Comparison of ENCODE assay signal across 32 cellular contexts in genomic region chr12:20206410-20206809, GRCh38.
"Had no signal": no experiment of that assay in that cellular context is flagged by ENCODE, and none has a peak within 500 bp of the region (broad histone marks: within the 10 kb centered on the region; RNA-seq: fewer than 3 reads in every experiment).

No MANE protein-coding gene starts in this region.

- H3K27me3 ChIP-seq: body of pancreas, cardiac muscle cell, colonic mucosa, gastroesophageal sphincter, ovary, sigmoid colon, upper lobe of left lung, vagina had no signal

- H3K27ac Mint-ChIP-seq: activated CD4-positive, alpha-beta T cell treated with anti-CD3 and anti-CD28 coated beads for 36 hours; activated CD8-positive, alpha-beta memory T cell treated with anti-CD3 and anti-CD28 coated beads, Interleukin-2, amount 10 ng/mL, durations not matched to agents 7 days and 5 days; activated CD8-positive, alpha-beta T cell treated with anti-CD3 and anti-CD28 coated beads, Interleukin-2, amount 10 ng/mL, durations not matched to agents 7 days and 5 days; activated naive CD8-positive, alpha-beta T cell; nephron progenitor cell; stimulated activated memory B cell treated with anti-CD40 and anti-IgM and Interleukin-4, amounts not matched to agents 10 μg/mL and 1 μg/mL and 100 μg/mL, for 72 hours; stimulated activated naive CD8-positive, alpha-beta T cell treated with anti-CD3 and anti-CD28 coated beads, Interleukin-15, amount 100 ng/mL, for 72 hours; T-helper 2 cell treated with Interferon-gamma antibody and Interleukin-4, amounts not matched to agents 5 μg/mL and 100 μg/mL, for 36 hours had no signal

- H3K27me3 Mint-ChIP-seq: activated CD4-positive, alpha-beta T cell treated with anti-CD3 and anti-CD28 coated beads for 36 hours; activated CD8-positive, alpha-beta memory T cell treated with anti-CD3 and anti-CD28 coated beads, Interleukin-2, amount 10 ng/mL, durations not matched to agents 7 days and 5 days; activated naive CD8-positive, alpha-beta T cell; stimulated activated memory B cell treated with anti-CD40 and anti-IgM and Interleukin-4, amounts not matched to agents 10 μg/mL and 1 μg/mL and 100 μg/mL, for 72 hours; stimulated activated naive CD8-positive, alpha-beta T cell treated with anti-CD3 and anti-CD28 coated beads, Interleukin-15, amount 100 ng/mL, for 72 hours had no signal

- H3K4me3 ChIP-seq: body of pancreas, cardiac muscle cell, colonic mucosa, gastroesophageal sphincter, lung, ovary, psoas muscle, sigmoid colon, upper lobe of left lung, vagina had no signal

- H3K27ac ChIP-seq: body of pancreas, cardiac muscle cell, colonic mucosa, gastroesophageal sphincter, ovary, psoas muscle, upper lobe of left lung, vagina had no signal

- H3K36me3 Mint-ChIP-seq: activated CD8-positive, alpha-beta memory T cell treated with anti-CD3 and anti-CD28 coated beads, Interleukin-2, amount 10 ng/mL, durations not matched to agents 7 days and 5 days; activated naive CD8-positive, alpha-beta T cell; stimulated activated memory B cell treated with anti-CD40 and anti-IgM and Interleukin-4, amounts not matched to agents 10 μg/mL and 1 μg/mL and 100 μg/mL, for 72 hours had no signal

- H3K9me3 Mint-ChIP-seq: nephron progenitor cell; T-helper 2 cell treated with Interferon-gamma antibody and Interleukin-4, amounts not matched to agents 5 μg/mL and 100 μg/mL, for 36 hours had no signal

- H3K9me3 ChIP-seq: body of pancreas, colonic mucosa, gastroesophageal sphincter, ovary, psoas muscle, sigmoid colon, upper lobe of left lung, vagina had no signal

- ATAC-seq: activated CD4-positive, alpha-beta T cell treated with anti-CD3 and anti-CD28 coated beads for 36 hours; activated CD8-positive, alpha-beta memory T cell treated with anti-CD3 and anti-CD28 coated beads, Interleukin-2, amount 10 ng/mL, durations not matched to agents 7 days and 5 days; activated CD8-positive, alpha-beta T cell treated with anti-CD3 and anti-CD28 coated beads, Interleukin-2, amount 10 ng/mL, durations not matched to agents 7 days and 5 days; body of pancreas; gastroesophageal sphincter; left lobe of liver; psoas muscle; stimulated activated memory B cell treated with anti-CD40 and anti-IgM and Interleukin-4, amounts not matched to agents 10 μg/mL and 1 μg/mL and 100 μg/mL, for 72 hours; stimulated activated naive CD8-positive, alpha-beta T cell treated with anti-CD3 and anti-CD28 coated beads, Interleukin-15, amount 100 ng/mL, for 72 hours had no signal

- H3K4me1 ChIP-seq: body of pancreas, colonic mucosa, vagina had no signal

- H3K4me3 Mint-ChIP-seq: activated CD4-positive, alpha-beta T cell treated with anti-CD3 and anti-CD28 coated beads for 36 hours; activated CD8-positive, alpha-beta memory T cell treated with anti-CD3 and anti-CD28 coated beads, Interleukin-2, amount 10 ng/mL, durations not matched to agents 7 days and 5 days; activated CD8-positive, alpha-beta T cell treated with anti-CD3 and anti-CD28 coated beads, Interleukin-2, amount 10 ng/mL, durations not matched to agents 7 days and 5 days; activated naive CD8-positive, alpha-beta T cell; nephron progenitor cell; stimulated activated memory B cell treated with anti-CD40 and anti-IgM and Interleukin-4, amounts not matched to agents 10 μg/mL and 1 μg/mL and 100 μg/mL, for 72 hours; stimulated activated naive CD8-positive, alpha-beta T cell treated with anti-CD3 and anti-CD28 coated beads, Interleukin-15, amount 100 ng/mL, for 72 hours; T-helper 2 cell treated with Interferon-gamma antibody and Interleukin-4, amounts not matched to agents 5 μg/mL and 100 μg/mL, for 36 hours had no signal

- DNase-seq: activated CD4-positive, alpha-beta T cell treated with anti-CD3 and anti-CD28 coated beads for 36 hours; activated CD4-positive, CD25-positive, alpha-beta regulatory T cell; activated CD8-positive, alpha-beta memory T cell treated with anti-CD3 and anti-CD28 coated beads, Interleukin-2, amount 10 ng/mL, durations not matched to agents 7 days and 5 days; activated CD8-positive, alpha-beta T cell treated with anti-CD3 and anti-CD28 coated beads, Interleukin-2, amount 10 ng/mL, durations not matched to agents 7 days and 5 days; activated effector memory CD4-positive, alpha-beta T cell treated with Interleukin-2 at 50 U/mL for 16 hours; activated naive CD4-positive, alpha-beta T cell treated with Interleukin-2 at 50 U/mL for 16 hours; aorta; body of pancreas; cerebellar nuclear complex; colonic mucosa; effector memory CD4-positive, alpha-beta T cell; hippocampal formation; kidney glomerular epithelial cell; nephron progenitor cell; ovary; psoas muscle; sigmoid colon; stimulated activated CD4-positive, alpha-beta T cell treated with anti-CD3 and anti-CD28 coated beads, Interleukin-1b, Interleukin-23, amount 100 ng/mL, for 48 hours; stimulated activated CD4-positive, alpha-beta T cell treated with anti-CD3 and anti-CD28 coated beads, Interleukin-4, amount 100 ng/mL, for 4 hours; stimulated activated CD8-positive, alpha-beta memory T cell treated with anti-CD3 and anti-CD28 coated beads, Interleukin-4, amount 100 ng/mL, for 48 hours; stimulated activated naive CD8-positive, alpha-beta T cell treated with anti-CD3 and anti-CD28 coated beads, Interleukin-15, amount 100 ng/mL, for 72 hours; substantia nigra; T-helper 1 cell; upper lobe of left lung had no signal

- H3K4me1 Mint-ChIP-seq: activated CD4-positive, alpha-beta T cell treated with anti-CD3 and anti-CD28 coated beads for 36 hours; activated CD8-positive, alpha-beta memory T cell treated with anti-CD3 and anti-CD28 coated beads, Interleukin-2, amount 10 ng/mL, durations not matched to agents 7 days and 5 days; stimulated activated memory B cell treated with anti-CD40 and anti-IgM and Interleukin-4, amounts not matched to agents 10 μg/mL and 1 μg/mL and 100 μg/mL, for 72 hours; stimulated activated naive CD8-positive, alpha-beta T cell treated with anti-CD3 and anti-CD28 coated beads, Interleukin-15, amount 100 ng/mL, for 72 hours had no signal

- H3K36me3 ChIP-seq: cardiac muscle cell, colonic mucosa, gastroesophageal sphincter, ovary, sigmoid colon, upper lobe of left lung, vagina had no signal
